ENCODE assay signal across 9 cellular contexts in the genomic region with DNA sequence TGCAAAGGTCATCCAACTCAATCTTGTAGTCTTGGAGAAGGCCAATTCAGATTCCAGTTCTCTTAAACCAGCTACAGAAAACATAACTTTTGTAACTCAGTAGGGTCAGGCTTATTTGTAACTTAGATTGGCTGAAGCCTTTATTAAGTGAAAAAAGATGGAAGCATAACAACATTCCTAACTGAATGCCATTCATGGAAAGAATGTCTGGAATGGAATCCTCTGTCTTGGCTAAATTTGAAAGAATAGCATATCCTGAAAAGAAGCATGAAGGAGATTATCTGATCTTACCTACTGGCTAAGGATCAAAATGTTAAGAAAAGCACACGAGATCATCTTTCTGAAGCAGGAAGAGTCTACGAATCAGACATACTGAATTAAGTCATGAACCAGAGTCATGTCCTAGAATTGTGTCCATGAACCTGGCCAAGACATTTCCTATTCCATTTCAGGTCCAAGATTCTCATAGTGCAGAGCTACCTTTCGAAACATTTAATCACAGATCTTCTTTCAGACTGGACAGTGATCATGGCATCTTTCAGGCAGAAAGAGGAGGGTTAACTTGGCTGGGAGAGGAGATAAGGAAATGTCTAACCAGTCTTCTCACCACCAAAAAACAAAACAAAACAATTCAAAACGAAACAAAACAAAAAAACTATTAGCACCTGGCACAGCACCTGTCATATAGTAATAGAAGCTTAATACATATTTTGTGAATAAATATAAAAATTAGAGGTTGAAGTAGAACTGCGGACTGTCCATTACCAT.
DNase-seq lines count a peak whose midpoint lies in the region; ATAC-seq, FAIRE-seq and TF ChIP-seq lines count a peak whose summit lies in the region.
"Had no signal": no experiment of that assay in that cellular context is flagged by ENCODE, and none has a peak within 500 bp of the region (broad histone marks: within the 10 kb centered on the region; RNA-seq: fewer than 3 reads in every experiment).

No MANE protein-coding gene starts in this region.

- no peak overlapping the region for H3K4me3 Mint-ChIP-seq in activated T-helper 2 cell treated with anti-CD3 and anti-CD28 coated beads, Interferon-gamma antibody, Interleukin-2, Interleukin-4, amounts not matched to agents 10 μg/mL and 5 μg/mL and 100 μg/mL, durations not matched to agents 14 hours and 24 hours and 36 hours (ENCODE audit: low read depth)

- no peak overlapping the region for H3K4me3 ChIP-seq in mesodermal cell (ENCODE audit: extremely low read depth, insufficient read depth, low read length, poor library complexity, severe bottlenecking)

- TF ChIP-seq POLR2A in erythroblast (IDR thresholded peaks at IDR 0.05; ENCODE audit: low read length), result no peak

- peak overlapping the region; percentile 41 for H3K27ac ChIP-seq in mesodermal cell (ENCODE audit: low read depth, low read length, severe bottlenecking)

- in situ Hi-C loops in ACHN (cut with HindIII; ENCODE audit: low pct_ligation_motif_present, low pct_unique_long_range_greater_than_20kb, low sequenced_read_pairs), result no loop called here

- peak; percentile 29 for DNase-seq in ACHN
- no peak for DNase-seq in GM18507 (ENCODE audit: extremely low spot score, insufficient read length, low read depth)
- DNase-seq in activated T-helper 2 cell treated with anti-CD3 and anti-CD28 coated beads, Interferon-gamma antibody, Interleukin-2, Interleukin-4, amounts not matched to agents 10 μg/mL and 5 μg/mL and 100 μg/mL, durations not matched to agents 14 hours and 24 hours and 36 hours (ENCODE audit: low spot score), result no peak
- DNase-seq in NCI-H2196 (lab: John Stamatoyannopoulos, UW; ENCODE audit: unreplicated experiment), result no peak
- DNase-seq in head of caudate nucleus, result no peak
- no peak for DNase-seq in erythroblast (lab: John Stamatoyannopoulos, UW)
- DNase-seq: NCI-H510A had no signal

- H3K36me3 ChIP-seq in mesodermal cell (ENCODE audit: control insufficient read depth, insufficient read depth, low read length), result no peaks in the 10 kb centered on the region

- peak overlapping the region; percentile 17 for H3K27ac Mint-ChIP-seq in activated T-helper 2 cell treated with anti-CD3 and anti-CD28 coated beads, Interferon-gamma antibody, Interleukin-2, Interleukin-4, amounts not matched to agents 10 μg/mL and 5 μg/mL and 100 μg/mL, durations not matched to agents 14 hours and 24 hours and 36 hours

- 72 to 93% methylated on average over 2 of the region's 5 CpGs for WGBS in mesodermal cell (ENCODE audit: insufficient coverage in 2 of 2), 2 experiments

- peaks cover 12% of the 10 kb centered on the region for H3K9me3 Mint-ChIP-seq in activated T-helper 2 cell treated with anti-CD3 and anti-CD28 coated beads, Interferon-gamma antibody, Interleukin-2, Interleukin-4, amounts not matched to agents 10 μg/mL and 5 μg/mL and 100 μg/mL, durations not matched to agents 14 hours and 24 hours and 36 hours

- peaks cover 58% of the 10 kb centered on the region for H3K4me1 Mint-ChIP-seq in activated T-helper 2 cell treated with anti-CD3 and anti-CD28 coated beads, Interferon-gamma antibody, Interleukin-2, Interleukin-4, amounts not matched to agents 10 μg/mL and 5 μg/mL and 100 μg/mL, durations not matched to agents 14 hours and 24 hours and 36 hours (ENCODE audit: low read depth)

- ATAC-seq in HG02870 (IDR thresholded peaks at IDR 0.05; ENCODE audit: unreplicated experiment), result no peak

- H3K4me1 ChIP-seq in mesodermal cell (ENCODE audit: control insufficient read depth, insufficient read depth, low read length, poor library complexity, severe bottlenecking), result peaks cover 34% of the 10 kb centered on the region

- H3K36me3 Mint-ChIP-seq in activated T-helper 2 cell treated with anti-CD3 and anti-CD28 coated beads, Interferon-gamma antibody, Interleukin-2, Interleukin-4, amounts not matched to agents 10 μg/mL and 5 μg/mL and 100 μg/mL, durations not matched to agents 14 hours and 24 hours and 36 hours (ENCODE audit: low read depth), result peaks cover 13% of the 10 kb centered on the region

- no peaks in the 10 kb centered on the region for H3K27me3 Mint-ChIP-seq in activated T-helper 2 cell treated with anti-CD3 and anti-CD28 coated beads, Interferon-gamma antibody, Interleukin-2, Interleukin-4, amounts not matched to agents 10 μg/mL and 5 μg/mL and 100 μg/mL, durations not matched to agents 14 hours and 24 hours and 36 hours (ENCODE audit: low read depth)

- intact Hi-C loops in activated T-helper 2 cell treated with anti-CD3 and anti-CD28 coated beads, Interferon-gamma antibody, Interleukin-2, Interleukin-4, amounts not matched to agents 10 μg/mL and 5 μg/mL and 100 μg/mL, durations not matched to agents 14 hours and 24 hours and 36 hours (cut with micrococcal nuclease), result loop anchor here (2.0 to 10.0 kb wide), 6 partner anchors 61 to 899 kb away; a partner anchor contains a TSS
- intact Hi-C loops in head of caudate nucleus (cut with DNase I), result no loop called here

- FAIRE-seq in GM18507 (lab: Jason Lieb, UNC), result peak; percentile 75

- H3K9me3 ChIP-seq in mesodermal cell (ENCODE audit: control insufficient read depth, low read length), result no peaks in the 10 kb centered on the region
